ENCODE assay signal across 26 cellular contexts in genomic region chr12:106046947-106047346, GRCh38.
"Had no signal": no experiment of that assay in that cellular context is flagged by ENCODE, and none has a peak within 500 bp of the region (broad histone marks: within the 10 kb centered on the region; RNA-seq: fewer than 3 reads in every experiment).

No MANE protein-coding gene starts in this region.

- ATAC-seq: activated T-cell treated with anti-CD3 and anti-CD28 coated beads, Interleukin-2, amount 50 U/mL, for 4 hours; activated T-helper 17 cell treated with anti-CD3 and anti-CD28 coated beads, Interleukin-2, amount 50 U/mL, for 72 hours; body of pancreas; WTC11 had no signal

- H3K9me3 Mint-ChIP-seq: activated CD4-positive, alpha-beta memory T cell treated with anti-CD3 and anti-CD28 coated beads, Interleukin-2, amount 10 ng/mL, durations not matched to agents 7 days and 5 days; activated CD4-positive, alpha-beta T cell treated with anti-CD3 and anti-CD28 coated beads, Interleukin-2, amount 10 ng/mL, durations not matched to agents 7 days and 5 days; activated T-cell treated with anti-CD3 and anti-CD28 coated beads, Interleukin-2, amount 50 U/mL, for 4 hours; activated T-helper 17 cell treated with anti-CD3 and anti-CD28 coated beads, Interleukin-2, amount 50 U/mL, for 72 hours; WTC11 had no signal

- H3K4me1 ChIP-seq: body of pancreas had no signal

- DNase-seq: activated CD4-positive, alpha-beta memory T cell treated with anti-CD3 and anti-CD28 coated beads, Interleukin-2, amount 10 ng/mL, durations not matched to agents 7 days and 5 days; activated CD4-positive, alpha-beta T cell treated with anti-CD3 and anti-CD28 coated beads for 1 hour; activated CD4-positive, alpha-beta T cell treated with anti-CD3 and anti-CD28 coated beads for 4 hours; activated CD4-positive, alpha-beta T cell treated with anti-CD3 and anti-CD28 coated beads, Interleukin-2, amount 10 ng/mL, durations not matched to agents 7 days and 5 days; activated CD4-positive, alpha-beta T cell treated with anti-CD3 and anti-CD28 coated beads, Interleukin-2, amount 50 U/mL, for 4 hours; activated CD8-positive, alpha-beta memory T cell treated with anti-CD3 and anti-CD28 coated beads for 24 hours; activated effector memory CD4-positive, alpha-beta T cell treated with Interleukin-2 at 50 U/mL for 16 hours; activated gamma-delta T cell treated with Interleukin-2 at 50 U/mL for 16 hours; activated naive CD4-positive, alpha-beta T cell treated with anti-CD3 and anti-CD28 coated beads, Interleukin-2, amount 50 U/mL, for 16 hours; activated naive CD4-positive, alpha-beta T cell treated with Interleukin-2 at 50 U/mL for 16 hours; activated T-cell treated with anti-CD3 and anti-CD28 coated beads, Interleukin-2, amount 50 U/mL, for 4 hours; amniotic stem cell; anterior cingulate cortex; body of pancreas; caudate nucleus; cortex of kidney; dermis blood vessel endothelial cell; effector CD8-positive, alpha-beta T cell; foreskin fibroblast; head of caudate nucleus; T-helper 2 cell had no signal

- H3K9me3 ChIP-seq: body of pancreas had no signal

- H3K27ac ChIP-seq: body of pancreas, epithelial cell of prostate, VCaP had no signal

- H3K4me1 Mint-ChIP-seq: activated CD4-positive, alpha-beta memory T cell treated with anti-CD3 and anti-CD28 coated beads, Interleukin-2, amount 10 ng/mL, durations not matched to agents 7 days and 5 days; activated CD4-positive, alpha-beta T cell treated with anti-CD3 and anti-CD28 coated beads, Interleukin-2, amount 10 ng/mL, durations not matched to agents 7 days and 5 days; activated T-helper 17 cell treated with anti-CD3 and anti-CD28 coated beads, Interleukin-2, amount 50 U/mL, for 72 hours had no signal

- H3K4me3 Mint-ChIP-seq: activated CD4-positive, alpha-beta memory T cell treated with anti-CD3 and anti-CD28 coated beads, Interleukin-2, amount 10 ng/mL, durations not matched to agents 7 days and 5 days; activated CD4-positive, alpha-beta T cell treated with anti-CD3 and anti-CD28 coated beads, Interleukin-2, amount 10 ng/mL, durations not matched to agents 7 days and 5 days; activated naive CD8-positive, alpha-beta T cell; activated T-cell treated with anti-CD3 and anti-CD28 coated beads, Interleukin-2, amount 50 U/mL, for 4 hours; activated T-helper 17 cell treated with anti-CD3 and anti-CD28 coated beads, Interleukin-2, amount 50 U/mL, for 72 hours; WTC11 had no signal

- H3K4me3 ChIP-seq: body of pancreas had no signal

- H3K27ac Mint-ChIP-seq: activated CD4-positive, alpha-beta memory T cell treated with anti-CD3 and anti-CD28 coated beads, Interleukin-2, amount 10 ng/mL, durations not matched to agents 7 days and 5 days; activated CD4-positive, alpha-beta T cell treated with anti-CD3 and anti-CD28 coated beads, Interleukin-2, amount 10 ng/mL, durations not matched to agents 7 days and 5 days; activated naive CD8-positive, alpha-beta T cell; activated T-helper 17 cell treated with anti-CD3 and anti-CD28 coated beads, Interleukin-2, amount 50 U/mL, for 72 hours; WTC11 had no signal

- H3K36me3 Mint-ChIP-seq: activated naive CD8-positive, alpha-beta T cell; WTC11 had no signal
